In genomic region chr3:167750273-167750971, GRCh38 we compare ENCODE assay signal across 10 cellular contexts. TPM values are rescaled to one million over a fixed set of nuclear protein-coding genes. Genes with fewer than 3 reads are reported as not detected.
DNase-seq lines count a peak whose midpoint lies in the region; ATAC-seq and TF ChIP-seq lines count a peak whose summit lies in the region.
"Had no signal": no experiment of that assay in that cellular context is flagged by ENCODE, and none has a peak within 500 bp of the region (broad histone marks: within the 10 kb centered on the region; RNA-seq: fewer than 3 reads in every experiment).

No MANE protein-coding gene starts in this region.

- H3K27me3 Mint-ChIP-seq in CD8-positive, alpha-beta T cell (ENCODE audit: low read depth) = no peaks in the 10 kb centered on the region
- H3K27me3 Mint-ChIP-seq in activated naive CD8-positive, alpha-beta T cell treated with anti-CD3 and anti-CD28 coated beads, Interleukin-2, amount 10 ng/mL, durations not matched to agents 7 days and 5 days = no peaks in the 10 kb centered on the region

- CTCF ChIA-PET in CD8-positive, alpha-beta T cell (lab: Charles Lee) = no interaction called here

- peaks cover 10% of the 10 kb centered on the region for H3K4me1 Mint-ChIP-seq in CD8-positive, alpha-beta T cell (ENCODE audit: low read depth)
- H3K4me1 Mint-ChIP-seq in activated naive CD8-positive, alpha-beta T cell treated with anti-CD3 and anti-CD28 coated beads, Interleukin-2, amount 10 ng/mL, durations not matched to agents 7 days and 5 days = peaks cover 8% of the 10 kb centered on the region

- no peaks in the 10 kb centered on the region for H3K36me3 Mint-ChIP-seq in CD8-positive, alpha-beta T cell
- no peaks in the 10 kb centered on the region for H3K36me3 Mint-ChIP-seq in activated naive CD8-positive, alpha-beta T cell treated with anti-CD3 and anti-CD28 coated beads, Interleukin-2, amount 10 ng/mL, durations not matched to agents 7 days and 5 days

- no peaks in the 10 kb centered on the region for H3K36me3 ChIP-seq in CD8-positive, alpha-beta T cell (ENCODE audit: insufficient read depth, low read length)

- H3K4me1 ChIP-seq in CD8-positive, alpha-beta T cell (ENCODE audit: insufficient read depth, low read length) = no peaks in the 10 kb centered on the region

- intact Hi-C loops in CD8-positive, alpha-beta T cell (cut with DNase I, micrococcal nuclease) = no loop called here

- H3K27ac Mint-ChIP-seq in CD8-positive, alpha-beta T cell = peak overlapping the region; percentile 68
- peak overlapping the region; percentile 43 for H3K27ac Mint-ChIP-seq in activated naive CD8-positive, alpha-beta T cell treated with anti-CD3 and anti-CD28 coated beads, Interleukin-2, amount 10 ng/mL, durations not matched to agents 7 days and 5 days

- TF ChIP-seq CTCF in CD8-positive, alpha-beta T cell (IDR thresholded peaks at IDR 0.05) = no peak

- POLR2A ChIA-PET in CD8-positive, alpha-beta T cell (lab: Charles Lee) = no interaction called here
- POLR2A ChIA-PET in activated naive CD8-positive, alpha-beta T cell treated with anti-CD3 and anti-CD28 coated beads, Interleukin-2, amount 10 ng/mL, durations not matched to agents 7 days and 5 days (lab: Charles Lee) = no interaction called here

- H3K4me3 ChIP-seq in CD8-positive, alpha-beta T cell (ENCODE audit: low read depth, low read length) = no peak overlapping the region

- H3K9me3 Mint-ChIP-seq in CD8-positive, alpha-beta T cell = no peaks in the 10 kb centered on the region
- no peaks in the 10 kb centered on the region for H3K9me3 Mint-ChIP-seq in activated naive CD8-positive, alpha-beta T cell treated with anti-CD3 and anti-CD28 coated beads, Interleukin-2, amount 10 ng/mL, durations not matched to agents 7 days and 5 days

- H3K27me3 ChIP-seq in CD8-positive, alpha-beta T cell (ENCODE audit: insufficient read depth, low read length) = no peaks in the 10 kb centered on the region

- no peak overlapping the region for H3K4me3 Mint-ChIP-seq in CD8-positive, alpha-beta T cell
- H3K4me3 Mint-ChIP-seq in activated naive CD8-positive, alpha-beta T cell treated with anti-CD3 and anti-CD28 coated beads, Interleukin-2, amount 10 ng/mL, durations not matched to agents 7 days and 5 days = peak overlapping the region; percentile 66

- H3K27ac ChIP-seq in CD8-positive, alpha-beta T cell (ENCODE audit: low read depth, low read length) = no peak overlapping the region

- peak; percentile 70 for ATAC-seq in CD8-positive, alpha-beta T cell
- ATAC-seq in GM19351 (IDR thresholded peaks at IDR 0.05; ENCODE audit: unreplicated experiment) = peak; percentile 98
- ATAC-seq in HG03095 (IDR thresholded peaks at IDR 0.05; ENCODE audit: unreplicated experiment) = peak; percentile 99
- ATAC-seq in activated naive CD8-positive, alpha-beta T cell treated with anti-CD3 and anti-CD28 coated beads, Interleukin-2, amount 10 ng/mL, durations not matched to agents 7 days and 5 days (ENCODE audit: low read depth) = peak; percentile 89

- no peaks in the 10 kb centered on the region for H3K9me3 ChIP-seq in CD8-positive, alpha-beta T cell (ENCODE audit: low read length)

- DNase-seq in CD8-positive, alpha-beta T cell = no peak
- DNase-seq in activated naive CD8-positive, alpha-beta T cell treated with anti-CD3 and anti-CD28 coated beads, Interleukin-2, amount 10 ng/mL, durations not matched to agents 7 days and 5 days = no peak
- DNase-seq in GOT3 (lab: John Stamatoyannopoulos, UW) = no peak
- no peak for DNase-seq in DMS79 (lab: John Stamatoyannopoulos, UW)
- no peak for DNase-seq in DMS153 (lab: John Stamatoyannopoulos, UW)
- no peak for DNase-seq in NCI-H1436 treated with DMSO at 0.1 percent for 48 hours (lab: John Stamatoyannopoulos, UW)
- DNase-seq: activated CD8-positive, alpha-beta memory T cell treated with anti-CD3 and anti-CD28 coated beads, Interleukin-2, amount 50 U/mL, for 48 hours; NCI-H187 had no signal

RNA-seq across cellular contexts. Expression of gene SERPINI1, which starts 14.9 kb away (rescaled TPM):
- under 1 TPM; 0.16 to 0.25 TPM for total RNA-seq in CD8-positive, alpha-beta T cell
- 1 to 10 TPM; 1.9 to 2.4 TPM for total RNA-seq in activated naive CD8-positive, alpha-beta T cell treated with anti-CD3 and anti-CD28 coated beads, Interleukin-2, amount 10 ng/mL, durations not matched to agents 7 days and 5 days

RNA-seq across cellular contexts. Expression of gene PDCD10, which starts 15.7 kb away (rescaled TPM):
- total RNA-seq in CD8-positive, alpha-beta T cell = 10 to 100 TPM; 24.7 to 27.6 TPM
- 10 to 100 TPM; 51.6 to 52.8 TPM for total RNA-seq in activated naive CD8-positive, alpha-beta T cell treated with anti-CD3 and anti-CD28 coated beads, Interleukin-2, amount 10 ng/mL, durations not matched to agents 7 days and 5 days
